In genomic region chr12:110743571-110744093, GRCh38 we compare ENCODE assay signal across 8 cellular contexts. TPM values are rescaled to one million over a fixed set of nuclear protein-coding genes. Genes with fewer than 3 reads are reported as not detected.
DNase-seq lines count a peak whose midpoint lies in the region; ATAC-seq and TF ChIP-seq lines count a peak whose summit lies in the region.

No MANE protein-coding gene starts in this region.

- no peak for TF ChIP-seq CTCF in BJ (IDR thresholded peaks at IDR 0.05; ENCODE audit: insufficient read depth, low read depth, low read length)
- TF ChIP-seq CTCF in sigmoid colon (IDR thresholded peaks at IDR 0.05): no peak

- CTCF ChIA-PET in BJ (lab: Yijun Ruan, JAX): interaction anchor here (0.6 to 1.5 kb wide), 2 partner anchors 83 to 267 kb away, joined by 3 read pairs; no protein-coding TSS in a partner anchor

- H3K36me3 ChIP-seq in BJ (ENCODE audit: control insufficient read depth, insufficient read depth, low read length) (no peaks in the 10 kb centered on the region), iPS-20b (ENCODE audit: insufficient read depth, low read depth, low read length) (peaks cover 15% of the 10 kb centered on the region; the same call in 1 of the 2 replicates), sigmoid colon (no peaks in the 10 kb centered on the region)

- peak overlapping the region; percentile 94 for H3K9ac ChIP-seq in iPS-20b (ENCODE audit: low read depth, low read length)

- H3K27ac ChIP-seq in iPS-20b (ENCODE audit: low read length): no peak overlapping the region
- peak overlapping the region; percentile 91 to 94 (median 94) for H3K27ac ChIP-seq in sigmoid colon

- TF ChIP-seq POLR2A in sigmoid colon (IDR thresholded peaks at IDR 0.05): no peak

- TF ChIP-seq EP300 in sigmoid colon (IDR thresholded peaks at IDR 0.05): no peak

- DNase-seq in BJ (ENCODE audit: low read depth): no peak
- peak; percentile 43 for DNase-seq in HuH-7.5 (ENCODE audit: low spot score)
- DNase-seq in amniotic epithelial cell (ENCODE audit: low read depth): peak; percentile 44
- DNase-seq in sigmoid colon: peak; percentile 79
- no peak for DNase-seq in stimulated activated CD4-positive, alpha-beta T cell treated with anti-CD3 and anti-CD28 coated beads, Interleukin-12 subunit alpha, Interleukin-12 subunit beta, amount 100 ng/mL, for 4 hours

- ATAC-seq in HG03460 (IDR thresholded peaks at IDR 0.05; ENCODE audit: unreplicated experiment) (no peak), GM18861 (IDR thresholded peaks at IDR 0.05; ENCODE audit: unreplicated experiment) (no peak)

- intact Hi-C loops in sigmoid colon (cut with DNase I): loop anchor here (2.0 to 5.0 kb wide), 3 partner anchors 84 to 145 kb away; no protein-coding TSS in a partner anchor

- H3K4me1 ChIP-seq in iPS-20b (ENCODE audit: insufficient read depth, low read length) (peaks cover 14% of the 10 kb centered on the region), sigmoid colon (peaks cover 0 to 55% (median 39%) of the 10 kb centered on the region in 4 donors)

- H3K4me3 ChIP-seq in BJ (ENCODE audit: low read depth, low read length): peak overlapping the region; percentile 58
- H3K4me3 ChIP-seq in iPS-20b (ENCODE audit: low read length): peak overlapping the region; percentile 88
- peak overlapping the region; percentile 86 to 94 (median 94) for H3K4me3 ChIP-seq in sigmoid colon

- H3K9me3 ChIP-seq in iPS-20b (ENCODE audit: insufficient read depth, low read depth, low read length) (no peaks in the 10 kb centered on the region), sigmoid colon (no peaks in the 10 kb centered on the region)

- no peaks in the 10 kb centered on the region for H3K27me3 ChIP-seq in BJ (ENCODE audit: control insufficient read depth, insufficient read depth, low read length)
- H3K27me3 ChIP-seq in iPS-20b (ENCODE audit: insufficient read depth, low read length): no peaks in the 10 kb centered on the region
- H3K27me3 ChIP-seq in sigmoid colon: no peaks in the 10 kb centered on the region

- POLR2A ChIA-PET in BJ (lab: Charles Lee): no interaction called here

- WGBS in sigmoid colon, 2 donors: 22 to 36% methylated on average over 26 of the region's 26 CpGs

RNA-seq across cellular contexts. Expression of gene PPP1CC, which starts 0.9 kb away (rescaled TPM):
- polyA plus RNA-seq in BJ (2011; rRNA removed) (58.1 and 91.5 TPM in 2 replicates), sigmoid colon (100 to 1,000 TPM; 107 to 272 (median 153) TPM)
- 30.9 and 35.0 TPM in 2 replicates for polyA minus RNA-seq in BJ (2011; rRNA and poly(A)+ RNA removed)
- 100 to 1,000 TPM; 140 to 208 (median 171) TPM for total RNA-seq in sigmoid colon

RNA-seq across cellular contexts. Expression of gene HVCN1, which starts 54.7 kb away (rescaled TPM):
- polyA plus RNA-seq in BJ (2011; rRNA removed): 2.6 and 3.9 TPM in 2 replicates
- polyA minus RNA-seq in BJ (2011; rRNA and poly(A)+ RNA removed): 0.31 and 1.2 TPM in 2 replicates
- total RNA-seq in sigmoid colon: 1 to 10 TPM; 3.8 to 9.7 (median 6.6) TPM
- polyA plus RNA-seq in sigmoid colon: 10 to 100 TPM in 1 of 3 donors, 1 to 10 TPM in 2; 1.8 to 26.3 (median 4.2) TPM

Comparison
In these comparisons a context has a peak if more than half of its experiments do, and no peak if none do; other contexts are left out.
1. DNase-seq: peak in HuH-7.5 (single experiment), amniotic epithelial cell (single experiment) and sigmoid colon (single experiment); none in BJ (single experiment) and stimulated activated CD4-positive, alpha-beta T cell treated with anti-CD3 and anti-CD28 coated beads, Interleukin-12 subunit alpha, Interleukin-12 subunit beta, amount 100 ng/mL, for 4 hours (single experiment).
2. Peak in every context shown above with its lines, with median percentiles within 50 percentile points of each other: H3K4me3 ChIP-seq.